1 cellular context compared by ENCODE assay signal in genomic region chr1:108892356-108893140, GRCh38.
TF ChIP-seq lines count a peak whose summit lies in the region.

No MANE protein-coding gene starts in this region.

TF ChIP-seq in endothelial cell of umbilical vein, 7 proteins besides CTCF, POLR2A, EP300 and RAD21 (continued from another document):
- TF ChIP-seq EZH2 (IDR thresholded peaks at IDR 0.05; ENCODE audit: borderline replicate concordance, low read depth, low read length, severe bottlenecking), result no peak
